8 cellular contexts compared by ENCODE assay signal in genomic region chr18:27685807-27686412, GRCh38.
A peak's percentile ranks its signal among the peaks of the same experiment; 100 is the strongest.
DNase-seq lines count a peak whose midpoint lies in the region; ATAC-seq and TF ChIP-seq lines count a peak whose summit lies in the region.

No MANE protein-coding gene starts in this region.

- no peaks in the 10 kb centered on the region for H3K4me1 Mint-ChIP-seq in type B pancreatic cell (ENCODE audit: unreplicated experiment)

- no peak overlapping the region for H3K27ac ChIP-seq in right atrium auricular region

- H3K4me1 ChIP-seq in right atrium auricular region, result no peaks in the 10 kb centered on the region

- H3K27me3 Mint-ChIP-seq in type B pancreatic cell, result no peaks in the 10 kb centered on the region

- H3K27me3 ChIP-seq in right atrium auricular region, result no peaks in the 10 kb centered on the region

- H3K4me3 Mint-ChIP-seq in type B pancreatic cell, result no peak overlapping the region

- H3K9me3 Mint-ChIP-seq in type B pancreatic cell, result peaks cover 5% of the 10 kb centered on the region

- TF ChIP-seq CTCF in HFF-Myc (IDR thresholded peaks at IDR 0.05; ENCODE audit: low read depth, low read length, missing control alignments), result peak; percentile 82
- TF ChIP-seq CTCF in right atrium auricular region (IDR thresholded peaks at IDR 0.05), result peak; percentile 33 to 74
- peak; percentile 88 for TF ChIP-seq CTCF in type B pancreatic cell (conservative IDR thresholded peaks at IDR 0.05)

- ATAC-seq in GM19395 (IDR thresholded peaks at IDR 0.05; ENCODE audit: unreplicated experiment) (no peak), GM19452 (IDR thresholded peaks at IDR 0.05; ENCODE audit: unreplicated experiment) (no peak)

- no peaks in the 10 kb centered on the region for H3K36me3 Mint-ChIP-seq in type B pancreatic cell

- peak; percentile 55 for DNase-seq in COR-L47 (lab: John Stamatoyannopoulos, UW)
- peak; percentile 19 for DNase-seq in HFF-Myc (ENCODE audit: extremely low read depth, low read depth)
- peak; percentile 40 for DNase-seq in SK-N-DZ (ENCODE audit: low spot score)
- DNase-seq in right atrium auricular region (ENCODE audit: low spot score), result no peak
- no peak for DNase-seq in type B pancreatic cell (ENCODE audit: extremely low spot score, unreplicated experiment)
- DNase-seq in stimulated activated CD4-positive, alpha-beta T cell treated with anti-CD3 and anti-CD28 coated beads, Interleukin-4, amount 100 ng/mL, for 24 hours, result no peak

- peaks cover 0 to 19% of the 10 kb centered on the region in 2 donors for H3K9me3 ChIP-seq in right atrium auricular region

- no peaks in the 10 kb centered on the region for H3K36me3 ChIP-seq in right atrium auricular region

- H3K27ac Mint-ChIP-seq in type B pancreatic cell, result no peak overlapping the region

- H3K4me3 ChIP-seq in HFF-Myc (replicated peaks; ENCODE audit: low read depth, low read length) (no peak overlapping the region), right atrium auricular region (no peak overlapping the region)

Comparison
In these comparisons a context has a peak if more than half of its experiments do, and no peak if none do; other contexts are left out.
1. DNase-seq: peak in COR-L47 (single experiment), HFF-Myc (single experiment) and SK-N-DZ (single experiment); none in right atrium auricular region (single experiment), type B pancreatic cell (single experiment) and stimulated activated CD4-positive, alpha-beta T cell treated with anti-CD3 and anti-CD28 coated beads, Interleukin-4, amount 100 ng/mL, for 24 hours (single experiment).
2. Peak in every context shown above with its lines, with median percentiles within 50 percentile points of each other: CTCF ChIP-seq.